Comparison of ENCODE assay signal across 16 cellular contexts in the genomic region with DNA sequence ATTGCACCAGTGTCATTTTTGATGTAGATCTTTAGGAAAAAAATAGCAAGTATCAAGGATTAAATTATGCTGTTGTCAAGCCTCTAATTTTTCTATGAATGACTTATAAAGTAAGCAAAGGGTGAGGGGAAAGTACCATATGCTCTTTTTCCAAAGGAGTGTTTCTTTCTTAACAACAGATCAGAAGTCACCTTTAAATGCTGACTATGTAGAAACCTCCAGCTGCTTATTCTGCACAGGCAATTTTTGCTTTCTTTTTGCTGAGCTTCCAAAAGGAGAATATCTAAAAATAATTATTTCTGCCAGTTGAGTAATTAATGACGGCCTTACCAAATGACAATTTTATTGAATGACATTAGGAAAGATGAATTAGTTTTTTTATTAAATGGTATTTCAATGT.
DNase-seq lines count a peak whose midpoint lies in the region; ATAC-seq and TF ChIP-seq lines count a peak whose summit lies in the region.
"Had no signal": no experiment of that assay in that cellular context is flagged by ENCODE, and none has a peak within 500 bp of the region (broad histone marks: within the 10 kb centered on the region; RNA-seq: fewer than 3 reads in every experiment).

No MANE protein-coding gene starts in this region.

- H3K27ac ChIP-seq in KMS-11 = no peak overlapping the region
- H3K27ac ChIP-seq in SK-N-MC = 0 out of 2 replicates have a peak overlapping the region, but pooled peaks have one; percentile 2
- H3K27ac ChIP-seq in parathyroid adenoma = peak overlapping the region; percentile 17
- H3K27ac ChIP-seq in thyroid gland = no peak overlapping the region
- H3K27ac ChIP-seq: GM23248, HL-60 had no signal

- H3K36me3 ChIP-seq in KMS-11 (ENCODE audit: insufficient read depth) (no peaks in the 10 kb centered on the region), SK-N-MC (ENCODE audit: insufficient read depth, low read length) (no peaks in the 10 kb centered on the region), parathyroid adenoma (ENCODE audit: control insufficient read depth, insufficient read depth, low read length) (no peaks in the 10 kb centered on the region), thyroid gland (no peaks in the 10 kb centered on the region)

- H3K79me2 ChIP-seq in KMS-11 (ENCODE audit: insufficient read depth, low read depth) (no peaks in the 10 kb centered on the region), parathyroid adenoma (no peaks in the 10 kb centered on the region)

- ATAC-seq in GM19455 (IDR thresholded peaks at IDR 0.05; ENCODE audit: unreplicated experiment) = no peak

- 73 to 75% methylated on average over 1 of the region's 1 CpG for WGBS in thyroid gland, 2 donors

- H3K4me3 ChIP-seq in KMS-11 (IDR thresholded peaks at IDR 0.05; ENCODE audit: insufficient read depth, low read depth, low read length) (no peak overlapping the region), SK-N-MC (peak overlapping the region; percentile 1; the same call in 1 of the 2 replicates), parathyroid adenoma (ENCODE audit: low read depth, low read length) (peak overlapping the region; percentile 31), thyroid gland (replicated peaks in 1 of 3) (no peak overlapping the region)
- H3K4me3 ChIP-seq: GM23248 had no signal

- H3K4me2 ChIP-seq in KMS-11 = peak overlapping the region; percentile 46; the same call in 1 of the 2 replicates
- peak overlapping the region; percentile 4 for H3K4me2 ChIP-seq in parathyroid adenoma (ENCODE audit: low read length)

- DNase-seq in NCI-H446 treated with DMSO at 0.1 percent for 48 hours (lab: John Stamatoyannopoulos, UW) (peak; percentile 60), NCI-H446 (lab: John Stamatoyannopoulos, UW) (no peak), SK-N-MC (ENCODE audit: low read depth, low spot score) (no peak), thyroid gland (no peak)
- DNase-seq: C1 segment of cervical spinal cord; Calu3; CD4-positive, alpha-beta T cell; DMS153; DND-41; GDM1; GM23248; H7 had no signal

- no peak overlapping the region for H3K9ac ChIP-seq in KMS-11
- no peak overlapping the region for H3K9ac ChIP-seq in SK-N-MC (ENCODE audit: insufficient read length)
- no peak overlapping the region for H3K9ac ChIP-seq in parathyroid adenoma
- H3K9ac ChIP-seq: GM23248 had no signal

- intact Hi-C loops in thyroid gland (cut with DNase I) = no loop called here

- no peaks in the 10 kb centered on the region for H3K27me3 ChIP-seq in KMS-11 (ENCODE audit: insufficient read depth, low read depth)
- H3K27me3 ChIP-seq in parathyroid adenoma (ENCODE audit: control insufficient read depth, insufficient read depth, low read length) = no peaks in the 10 kb centered on the region
- no peaks in the 10 kb centered on the region for H3K27me3 ChIP-seq in thyroid gland

- H3K4me1 ChIP-seq in KMS-11 (ENCODE audit: low read depth, poor library complexity, severe bottlenecking) (peaks cover 16% of the 10 kb centered on the region), parathyroid adenoma (no peaks in the 10 kb centered on the region), thyroid gland (no peaks in the 10 kb centered on the region)

- no peak for TF ChIP-seq POLR2A in thyroid gland (IDR thresholded peaks at IDR 0.05)

- H2AFZ ChIP-seq in KMS-11 (ENCODE audit: low read depth) = no peak overlapping the region
- H2AFZ ChIP-seq in parathyroid adenoma = peak overlapping the region; percentile 6
- H2AFZ ChIP-seq: GM23248 had no signal

- TF ChIP-seq CTCF in KMS-11 (conservative IDR thresholded peaks at IDR 0.05; ENCODE audit: low read depth, low read length) = no peak
- TF ChIP-seq CTCF in parathyroid adenoma (IDR thresholded peaks at IDR 0.05) = no peak
- TF ChIP-seq CTCF in thyroid gland (IDR thresholded peaks at IDR 0.05) = no peak

- no peaks in the 10 kb centered on the region for H4K20me1 ChIP-seq in KMS-11 (ENCODE audit: insufficient read depth)

- H3K9me3 ChIP-seq in SK-N-MC (ENCODE audit: low read depth, low read length) = no peaks in the 10 kb centered on the region
- no peaks in the 10 kb centered on the region for H3K9me3 ChIP-seq in parathyroid adenoma (ENCODE audit: control insufficient read depth, low read length)
- no peaks in the 10 kb centered on the region for H3K9me3 ChIP-seq in thyroid gland

Comparison
In these comparisons a context has a peak if more than half of its experiments do, and no peak if none do; other contexts are left out.
1. H3K27ac ChIP-seq: peak in SK-N-MC (single experiment) and parathyroid adenoma (single experiment); none in KMS-11 (single experiment) and thyroid gland (0 of 3).
2. H3K4me3 ChIP-seq: peak in SK-N-MC (single experiment) and parathyroid adenoma (single experiment); none in KMS-11 (single experiment) and thyroid gland (0 of 3).